30 cellular contexts compared by ENCODE assay signal in genomic region chr6:88044530-88044929, GRCh38. TPM values are rescaled to one million over a fixed set of nuclear protein-coding genes. Genes with fewer than 3 reads are reported as not detected.
DNase-seq lines count a peak whose midpoint lies in the region; ATAC-seq, FAIRE-seq and TF ChIP-seq lines count a peak whose summit lies in the region.
"Had no signal": no experiment of that assay in that cellular context is flagged by ENCODE, and none has a peak within 500 bp of the region (broad histone marks: within the 10 kb centered on the region; RNA-seq: fewer than 3 reads in every experiment).

No MANE protein-coding gene starts in this region.

- H4K20me1 ChIP-seq in GM12878 (ENCODE audit: control insufficient read depth, insufficient read depth), result no peaks in the 10 kb centered on the region
- H4K20me1 ChIP-seq: BLaER1 had no signal

- ATAC-seq in HG03432 (IDR thresholded peaks at IDR 0.05; ENCODE audit: unreplicated experiment) (peak; percentile 55), GM12878 (peak; percentile 60)

- SMC1A ChIA-PET in GM12878 (lab: Charles Lee; ENCODE audit: uncharacterized antibody, unreplicated experiment), result interaction anchor here (0.7 to 1.0 kb wide), 2 partner anchors 121 to 1431 kb away, joined by 3 read pairs; no protein-coding TSS in a partner anchor

- H3K4me3 ChIP-seq in GM12865 (ENCODE audit: low read depth, low read length) (no peak overlapping the region), GM12878 (no peak overlapping the region), ovary (no peak overlapping the region)
- H3K4me3 ChIP-seq: BLaER1 had no signal

- H3K9me3 ChIP-seq in GM12878 (replicated peaks; ENCODE audit: control insufficient read depth, insufficient read depth, low read length), result no peaks in the 10 kb centered on the region; the same call in 2 of the 3 replicates
- H3K9me3 ChIP-seq in ovary, result no peaks in the 10 kb centered on the region
- H3K9me3 ChIP-seq: BE2C had no signal

- H3K27ac ChIP-seq in GM12878 (ENCODE audit: control insufficient read depth, insufficient read depth), result no peak overlapping the region
- no peak overlapping the region for H3K27ac ChIP-seq in ovary
- H3K27ac ChIP-seq: BLaER1 had no signal

- POLR2A ChIA-PET in GM12878 (lab: Charles Lee), result no interaction called here

- CTCF ChIA-PET in GM12878 (lab: Yijun Ruan, JAX), result no interaction called here

- H3K4me1 ChIP-seq in GM12878 (ENCODE audit: control insufficient read depth, insufficient read depth, low read length) (no peaks in the 10 kb centered on the region), ovary (ENCODE audit: insufficient read depth) (no peaks in the 10 kb centered on the region)
- H3K4me1 ChIP-seq: BE2C, BLaER1 had no signal

- no TSS peak for BruUV-seq in GM12878 (replicated peaks; lab: Mats Ljungman, UMichigan)

- RAD21 ChIA-PET in GM12878 (lab: Charles Lee; ENCODE audit: unreplicated experiment), result no interaction called here

- H3K9ac ChIP-seq in GM12878 (ENCODE audit: control insufficient read depth, insufficient read depth, low read length), result no peak overlapping the region
- H3K9ac ChIP-seq: BLaER1 had no signal

- TF ChIP-seq POLR2A in GM12878 (IDR thresholded peaks at IDR 0.05; ENCODE audit: low read depth, low read length) (no peak), ovary (IDR thresholded peaks at IDR 0.05) (no peak)

- H2AFZ ChIP-seq in GM12878 (ENCODE audit: control insufficient read depth, low read depth, low read length), result no peak overlapping the region

- TF ChIP-seq EP300 in GM12878 (IDR thresholded peaks at IDR 0.05; ENCODE audit: borderline replicate concordance in 1 of 2, control insufficient read depth in 1 of 2, low read depth in 2 of 2, low read length in 2 of 2) (no peak), ovary (IDR thresholded peaks at IDR 0.05) (no peak)

- no peak for FAIRE-seq in GM12878 (lab: Jason Lieb, UNC)
- FAIRE-seq in RCC 7860 (lab: Jason Lieb, UNC), result no peak
- FAIRE-seq: A204.1, GM12891, GM19239 had no signal

- DNase-seq in GM12865 (ENCODE audit: low read depth) (peak; percentile 20), GM12878 (ENCODE audit: low read depth, low spot score) (no peak), ovary (no peak), OCI-M2 (lab: John Stamatoyannopoulos, UW; ENCODE audit: unreplicated experiment) (no peak), RCC 7860 (ENCODE audit: low spot score) (no peak)
- DNase-seq: 8988T; ACHN; BE2C; C1 segment of cervical spinal cord; CD4-positive, alpha-beta memory T cell; CD4-positive, CD25-positive, alpha-beta regulatory T cell; CD8-positive, alpha-beta memory T cell; COR-L47; DMS 273 treated with DMSO at 0.1 percent for 48 hours; DMS153; DMS53; DMS79; DND-41; EL; GDM1 had no signal

- no peaks in the 10 kb centered on the region for H3K79me2 ChIP-seq in GM12878 (ENCODE audit: control insufficient read depth, insufficient read depth, low read length)

- in situ Hi-C loops in GM12878 (cut with MboI), result no loop called here

- intact Hi-C loops in GM12878 (cut with micrococcal nuclease; ENCODE audit: unreplicated experiment) (no loop called here), ovary (cut with DNase I) (no loop called here)

- no peaks in the 10 kb centered on the region for H3K36me3 ChIP-seq in GM12878 (ENCODE audit: control insufficient read depth in 2 of 2, insufficient read depth in 2 of 2, low read length in 1 of 2)
- H3K36me3 ChIP-seq in ovary, result no peaks in the 10 kb centered on the region
- H3K36me3 ChIP-seq: BE2C, BLaER1 had no signal

- no peak for TF ChIP-seq CTCF in GM12865 (IDR thresholded peaks at IDR 0.05; ENCODE audit: insufficient read depth, low read depth, low read length, missing control alignments)
- no peak for TF ChIP-seq CTCF in GM12878 (IDR thresholded peaks at IDR 0.05 in 2 of 3, conservative IDR thresholded peaks at IDR 0.05 in 1 of 3; ENCODE audit: control insufficient read depth in 2 of 3, extremely low read depth in 1 of 3, insufficient read depth in 1 of 3, low read depth in 3 of 3, low read length in 3 of 3)
- TF ChIP-seq CTCF in ovary (IDR thresholded peaks at IDR 0.05), result no peak

- no peak overlapping the region for H3K4me2 ChIP-seq in GM12878 (ENCODE audit: control insufficient read depth, insufficient read depth)
- H3K4me2 ChIP-seq: BLaER1 had no signal

- TF ChIP-seq RAD21 in GM12878 (IDR thresholded peaks at IDR 0.05; ENCODE audit: insufficient read depth, low read depth, low read length), result no peak

- no peaks in the 10 kb centered on the region for H3K27me3 ChIP-seq in GM12878 (replicated peaks in 1 of 2; ENCODE audit: control insufficient read depth in 2 of 2, insufficient read depth in 2 of 2, low read length in 1 of 2)
- H3K27me3 ChIP-seq in ovary, result peaks cover 2% of the 10 kb centered on the region
- H3K27me3 ChIP-seq: BE2C, BLaER1 had no signal

TF ChIP-seq in GM12878, 131 proteins besides CTCF, POLR2A, EP300 and RAD21:
- TF ChIP-seq, protein P1, sequence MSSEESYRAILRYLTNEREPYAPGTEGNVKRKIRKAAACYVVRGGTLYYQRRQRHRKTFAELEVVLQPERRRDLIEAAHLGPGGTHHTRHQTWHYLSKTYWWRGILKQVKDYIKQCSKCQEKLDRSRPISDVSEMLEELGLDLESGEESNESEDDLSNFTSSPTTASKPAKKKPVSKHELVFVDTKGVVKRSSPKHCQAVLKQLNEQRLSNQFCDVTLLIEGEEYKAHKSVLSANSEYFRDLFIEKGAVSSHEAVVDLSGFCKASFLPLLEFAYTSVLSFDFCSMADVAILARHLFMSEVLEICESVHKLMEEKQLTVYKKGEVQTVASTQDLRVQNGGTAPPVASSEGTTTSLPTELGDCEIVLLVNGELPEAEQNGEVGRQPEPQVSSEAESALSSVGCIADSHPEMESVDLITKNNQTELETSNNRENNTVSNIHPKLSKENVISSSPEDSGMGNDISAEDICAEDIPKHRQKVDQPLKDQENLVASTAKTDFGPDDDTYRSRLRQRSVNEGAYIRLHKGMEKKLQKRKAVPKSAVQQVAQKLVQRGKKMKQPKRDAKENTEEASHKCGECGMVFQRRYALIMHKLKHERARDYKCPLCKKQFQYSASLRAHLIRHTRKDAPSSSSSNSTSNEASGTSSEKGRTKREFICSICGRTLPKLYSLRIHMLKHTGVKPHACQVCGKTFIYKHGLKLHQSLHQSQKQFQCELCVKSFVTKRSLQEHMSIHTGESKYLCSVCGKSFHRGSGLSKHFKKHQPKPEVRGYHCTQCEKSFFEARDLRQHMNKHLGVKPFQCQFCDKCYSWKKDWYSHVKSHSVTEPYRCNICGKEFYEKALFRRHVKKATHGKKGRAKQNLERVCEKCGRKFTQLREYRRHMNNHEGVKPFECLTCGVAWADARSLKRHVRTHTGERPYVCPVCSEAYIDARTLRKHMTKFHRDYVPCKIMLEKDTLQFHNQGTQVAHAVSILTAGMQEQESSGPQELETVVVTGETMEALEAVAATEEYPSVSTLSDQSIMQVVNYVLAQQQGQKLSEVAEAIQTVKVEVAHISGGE (CRISPR knock-in tag; IDR thresholded peaks at IDR 0.05), result no peak
- TF ChIP-seq RUNX3 (IDR thresholded peaks at IDR 0.05; ENCODE audit: low read length) (peak; percentile 55; the same call in 1 of the 2 replicates), HDAC6 (IDR thresholded peaks at IDR 0.05; ENCODE audit: unreplicated experiment) (no peak), ZZZ3 (IDR thresholded peaks at IDR 0.05; ENCODE audit: control insufficient read depth, insufficient read length, low read depth) (no peak), SKIL (IDR thresholded peaks at IDR 0.05; ENCODE audit: low read depth, poor library complexity, severe bottlenecking) (no peak), ETV6 (conservative IDR thresholded peaks at IDR 0.05 in 1 of 2, IDR thresholded peaks at IDR 0.05 in 1 of 2; ENCODE audit: borderline replicate concordance in 1 of 2, low read depth in 1 of 2) (no peak), CHD1 (IDR thresholded peaks at IDR 0.05; ENCODE audit: low read depth, low read length) (no peak), ZNF384 (IDR thresholded peaks at IDR 0.05; ENCODE audit: borderline replicate concordance, low read depth, low read length) (no peak)

RNA-seq across cellular contexts. Expression of gene SPACA1, which starts 3.1 kb away (rescaled TPM):
- not detected in 2 replicates for total RNA-seq in GM12878 (2013; cell fraction: nucleolus; rRNA removed)
- total RNA-seq in GM12878 (2014; rRNA removed), result not detected in 2 replicates
- not detected in 2 replicates for total RNA-seq in GM12878 (2014; rRNA removed; fragmentation: Illumina TruSeq; extraction: Trizol)
- total RNA-seq in GM12878 (2021), result not detected in 2 replicates
- polyA plus RNA-seq in GM12878 (2011; ENCODE audit: low read depth), result not detected
- polyA plus RNA-seq in GM12878 (2011; rRNA removed), result not detected in 2 replicates
- polyA plus RNA-seq in GM12878 (2011; cell fraction: cytosol; rRNA removed), result not detected in 2 replicates
- polyA plus RNA-seq in GM12878 (2011; cell fraction: nucleus; rRNA removed), result not detected in 2 replicates
- polyA plus RNA-seq in GM12878 (2012), result not detected in 2 replicates
- polyA plus RNA-seq in GM12878 (2014; fragmentation: Illumina TruSeq; extraction: Trizol), result not detected in 2 replicates
- not detected for polyA plus RNA-seq in GM12878 (2014; fragmentation: Nextera tagmentation; extraction: Ambion mirVana)
- polyA plus RNA-seq in GM12878 (2014; rRNA removed), result not detected in 2 replicates
- polyA plus RNA-seq in GM12878 (2016; fragmentation: Nextera tagmentation; extraction: Ambion mirVana), result not detected
- polyA minus RNA-seq in GM12878 (2011; rRNA and poly(A)+ RNA removed), result not detected in 2 replicates
- not detected in 2 replicates for polyA minus RNA-seq in GM12878 (2011; cell fraction: cytosol; rRNA and poly(A)+ RNA removed)
- polyA minus RNA-seq in GM12878 (2011; cell fraction: nucleus; rRNA and poly(A)+ RNA removed), result not detected in 2 replicates
- total RNA-seq in ovary, result not detected
- not detected for polyA plus RNA-seq in ovary
- total RNA-seq: A673; CD4-positive, alpha-beta memory T cell; CD4-positive, CD25-positive, alpha-beta regulatory T cell; CD8-positive, alpha-beta memory T cell; Daoy; G401 had no signal
- polyA plus RNA-seq: AG04450; CD14-positive monocyte; CD4-positive, alpha-beta memory T cell; CD4-positive, CD25-positive, alpha-beta regulatory T cell; CD8-positive, alpha-beta memory T cell had no signal
